ENCODE assay signal across 8 cellular contexts in the genomic region with DNA sequence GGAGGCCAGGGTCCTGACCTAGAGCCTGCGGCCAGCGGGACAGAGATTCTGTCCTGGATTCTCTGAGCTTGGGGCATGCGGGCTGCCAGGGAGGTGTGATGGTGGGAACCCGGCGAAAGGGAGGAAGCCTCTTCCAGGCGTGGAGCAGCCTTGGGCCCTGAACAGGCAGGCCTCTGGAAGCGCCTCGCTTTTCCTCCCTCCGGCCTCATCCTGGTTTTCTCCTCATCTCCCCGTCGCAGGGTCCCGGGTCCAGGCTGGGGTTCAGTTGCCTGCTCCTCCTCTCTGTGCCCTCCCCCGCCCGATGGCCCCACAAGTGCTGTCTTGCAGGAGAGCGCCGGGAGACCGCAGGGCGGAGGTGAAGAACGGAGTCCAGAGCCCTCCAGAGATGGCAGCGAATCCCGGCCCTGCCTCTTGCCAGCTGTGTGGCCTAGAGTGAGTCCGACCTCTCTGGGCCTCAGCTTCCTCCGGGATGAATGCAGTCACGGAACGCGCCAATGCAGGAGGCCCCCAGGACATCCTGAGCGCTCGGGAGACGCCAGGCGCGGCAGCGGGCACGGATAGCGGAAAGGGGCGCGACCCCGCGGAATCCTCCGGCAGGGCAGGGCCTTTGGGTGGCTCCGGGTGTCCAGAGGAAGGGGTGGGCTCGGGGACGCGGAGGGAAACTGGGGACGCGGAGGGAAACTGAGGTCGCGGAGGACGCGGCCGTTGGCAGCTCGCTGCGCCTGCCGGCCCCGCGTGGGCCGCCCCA. TPM values are rescaled to one million over a fixed set of nuclear protein-coding genes. Genes with fewer than 3 reads are reported as not detected.
DNase-seq lines count a peak whose midpoint lies in the region; ATAC-seq and FAIRE-seq lines count a peak whose summit lies in the region.

No MANE protein-coding gene starts in this region.

- DNase-seq in NCI-H2171 treated with DMSO at 0.1 percent for 48 hours (lab: John Stamatoyannopoulos, UW) (peak; percentile 28), NCI-H2171 (lab: John Stamatoyannopoulos, UW) (no peak), RCC 7860 (ENCODE audit: low spot score) (no peak), kidney tubule cell (ENCODE audit: low spot score) (no peak), hepatic stellate cell (ENCODE audit: low spot score) (no peak)

- ATAC-seq in activated T-helper 17 cell treated with anti-CD3 and anti-CD28 coated beads, Interleukin-2, amount 50 U/mL, for 72 hours (replicated peaks) = peak; percentile 14
- peak; percentile 32 for ATAC-seq in stimulated activated memory B cell treated with anti-CD40 and anti-IgM and Interleukin-4, amounts not matched to agents 10 μg/mL and 1 μg/mL and 100 μg/mL, for 72 hours

- peaks cover 5% of the 10 kb centered on the region for H3K4me1 Mint-ChIP-seq in activated T-helper 17 cell treated with anti-CD3 and anti-CD28 coated beads, Interleukin-2, amount 50 U/mL, for 72 hours
- peaks cover 25% of the 10 kb centered on the region for H3K4me1 Mint-ChIP-seq in stimulated activated memory B cell treated with anti-CD40 and anti-IgM and Interleukin-4, amounts not matched to agents 10 μg/mL and 1 μg/mL and 100 μg/mL, for 72 hours

- peaks cover 31% of the 10 kb centered on the region for H3K27me3 Mint-ChIP-seq in activated T-helper 17 cell treated with anti-CD3 and anti-CD28 coated beads, Interleukin-2, amount 50 U/mL, for 72 hours
- H3K27me3 Mint-ChIP-seq in stimulated activated memory B cell treated with anti-CD40 and anti-IgM and Interleukin-4, amounts not matched to agents 10 μg/mL and 1 μg/mL and 100 μg/mL, for 72 hours = peaks cover 51% of the 10 kb centered on the region

- peak overlapping the region; percentile 45 for H3K4me3 ChIP-seq in iPS-11a (ENCODE audit: low read depth, low read length)

- H3K36me3 Mint-ChIP-seq in activated T-helper 17 cell treated with anti-CD3 and anti-CD28 coated beads, Interleukin-2, amount 50 U/mL, for 72 hours (ENCODE audit: low read depth) = no peaks in the 10 kb centered on the region
- H3K36me3 Mint-ChIP-seq in stimulated activated memory B cell treated with anti-CD40 and anti-IgM and Interleukin-4, amounts not matched to agents 10 μg/mL and 1 μg/mL and 100 μg/mL, for 72 hours = no peaks in the 10 kb centered on the region

- H3K4me3 Mint-ChIP-seq in activated T-helper 17 cell treated with anti-CD3 and anti-CD28 coated beads, Interleukin-2, amount 50 U/mL, for 72 hours = peak overlapping the region; percentile 66
- peak overlapping the region; percentile 70 for H3K4me3 Mint-ChIP-seq in stimulated activated memory B cell treated with anti-CD40 and anti-IgM and Interleukin-4, amounts not matched to agents 10 μg/mL and 1 μg/mL and 100 μg/mL, for 72 hours

- H3K27ac Mint-ChIP-seq in activated T-helper 17 cell treated with anti-CD3 and anti-CD28 coated beads, Interleukin-2, amount 50 U/mL, for 72 hours = no peak overlapping the region
- H3K27ac Mint-ChIP-seq in stimulated activated memory B cell treated with anti-CD40 and anti-IgM and Interleukin-4, amounts not matched to agents 10 μg/mL and 1 μg/mL and 100 μg/mL, for 72 hours = no peak overlapping the region

- FAIRE-seq in RCC 7860 (lab: Jason Lieb, UNC) = no peak

- H3K9me3 Mint-ChIP-seq in activated T-helper 17 cell treated with anti-CD3 and anti-CD28 coated beads, Interleukin-2, amount 50 U/mL, for 72 hours = no peaks in the 10 kb centered on the region
- H3K9me3 Mint-ChIP-seq in stimulated activated memory B cell treated with anti-CD40 and anti-IgM and Interleukin-4, amounts not matched to agents 10 μg/mL and 1 μg/mL and 100 μg/mL, for 72 hours = no peaks in the 10 kb centered on the region

RNA-seq across cellular contexts. Expression of gene RAB11FIP4, which starts 0.6 kb away (rescaled TPM):
- total RNA-seq in activated T-helper 17 cell treated with anti-CD3 and anti-CD28 coated beads, Interleukin-2, amount 50 U/mL, for 72 hours = 10 to 100 TPM; 19.7 to 21.7 TPM
